Comparison of ENCODE assay signal across 12 cellular contexts in the genomic region with DNA sequence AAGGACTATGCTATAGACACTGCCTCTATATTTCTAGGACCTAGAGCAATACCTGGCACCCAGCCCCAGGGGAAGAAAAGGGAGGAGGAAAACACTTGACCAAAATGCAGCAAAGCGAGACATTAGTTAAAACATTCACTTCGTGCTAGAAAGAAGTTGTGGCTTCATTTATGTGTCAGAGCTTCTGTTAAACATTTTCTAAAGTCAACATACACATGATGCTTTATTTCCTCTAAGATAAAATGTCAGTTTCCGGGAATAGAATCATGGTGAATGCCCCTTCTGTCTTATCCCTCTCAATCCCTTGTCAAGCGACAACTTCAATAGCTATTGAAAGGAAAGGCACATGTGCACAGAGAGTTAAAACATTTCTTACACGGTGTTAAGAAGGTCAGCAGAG.
DNase-seq lines count a peak whose midpoint lies in the region; ATAC-seq and TF ChIP-seq lines count a peak whose summit lies in the region.
"Had no signal": no experiment of that assay in that cellular context is flagged by ENCODE, and none has a peak within 500 bp of the region (broad histone marks: within the 10 kb centered on the region; RNA-seq: fewer than 3 reads in every experiment).

No MANE protein-coding gene starts in this region.

- H3K27ac Mint-ChIP-seq in activated CD8-positive, alpha-beta T cell treated with anti-CD3 and anti-CD28 coated beads, Interleukin-2, amount 10 ng/mL, durations not matched to agents 7 days and 5 days: no peak overlapping the region
- H3K27ac Mint-ChIP-seq: immature natural killer cell had no signal

- H3K36me3 ChIP-seq in PC-9 (ENCODE audit: low read depth): no peaks in the 10 kb centered on the region
- no peaks in the 10 kb centered on the region for H3K36me3 ChIP-seq in osteoblast (ENCODE audit: insufficient read depth, low read length)
- no peaks in the 10 kb centered on the region for H3K36me3 ChIP-seq in testis (ENCODE audit: low read depth, missing control alignments)
- H3K36me3 ChIP-seq: sigmoid colon had no signal

- TF ChIP-seq CTCF in PC-9 (conservative IDR thresholded peaks at IDR 0.05) (no peak), osteoblast (IDR thresholded peaks at IDR 0.05; ENCODE audit: extremely low read depth, low read depth, low read length) (no peak), testis (IDR thresholded peaks at IDR 0.05) (no peak)

- intact Hi-C loops in PC-9 (cut with micrococcal nuclease; ENCODE audit: unreplicated experiment): no loop called here
- intact Hi-C loops in testis (cut with DNase I; ENCODE audit: low total_unique reads): no loop called here

- H3K4me2 ChIP-seq in PC-9 (no peak overlapping the region), osteoblast (ENCODE audit: insufficient read depth, low read length) (no peak overlapping the region)

- H3K4me3 Mint-ChIP-seq in activated CD8-positive, alpha-beta T cell treated with anti-CD3 and anti-CD28 coated beads, Interleukin-2, amount 10 ng/mL, durations not matched to agents 7 days and 5 days: no peak overlapping the region
- H3K4me3 Mint-ChIP-seq: immature natural killer cell had no signal

- 52 to 60% methylated on average over 5 of the region's 5 CpGs for WGBS in testis, 2 donors

- no peaks in the 10 kb centered on the region for H3K4me1 Mint-ChIP-seq in activated CD8-positive, alpha-beta T cell treated with anti-CD3 and anti-CD28 coated beads, Interleukin-2, amount 10 ng/mL, durations not matched to agents 7 days and 5 days (ENCODE audit: low read depth)
- H3K4me1 Mint-ChIP-seq: immature natural killer cell had no signal

- DNase-seq in PC-9 (no peak), osteoblast (ENCODE audit: insufficient read length, low spot score, missing footprints) (no peak), NCI-H2081 treated with DMSO at 0.1 percent for 48 hours (lab: John Stamatoyannopoulos, UW) (no peak), testis (no peak)
- no peak for DNase-seq in activated CD8-positive, alpha-beta T cell treated with anti-CD3 and anti-CD28 coated beads, Interleukin-2, amount 10 ng/mL, durations not matched to agents 7 days and 5 days
- DNase-seq: immature natural killer cell, NCI-H524 treated with DMSO at 0.1 percent for 48 hours, Right ventricle myocardium superior, sigmoid colon had no signal

- H4K20me1 ChIP-seq in PC-9 (ENCODE audit: insufficient read depth) (no peaks in the 10 kb centered on the region), osteoblast (ENCODE audit: insufficient read depth, low read length) (no peaks in the 10 kb centered on the region)

- no peaks in the 10 kb centered on the region for H3K9me2 ChIP-seq in PC-9 (ENCODE audit: insufficient read depth)

- no TSS peak for BruUV-seq in PC-9 (replicated peaks; lab: Mats Ljungman, UMichigan)

- H3K4me3 ChIP-seq in PC-9: no peak overlapping the region
- no peak overlapping the region for H3K4me3 ChIP-seq in osteoblast (ENCODE audit: insufficient read depth, low read length)
- H3K4me3 ChIP-seq in testis: no peak overlapping the region
- H3K4me3 ChIP-seq: sigmoid colon had no signal

- CTCF ChIA-PET in PC-9 (lab: Charles Lee): no interaction called here
- CTCF ChIA-PET in activated CD8-positive, alpha-beta T cell treated with anti-CD3 and anti-CD28 coated beads, Interleukin-2, amount 10 ng/mL, durations not matched to agents 7 days and 5 days (lab: Charles Lee): no interaction called here

- H3K27me3 ChIP-seq in PC-9 (ENCODE audit: insufficient read depth, low read depth) (no peaks in the 10 kb centered on the region), osteoblast (ENCODE audit: insufficient read depth, low read length) (no peaks in the 10 kb centered on the region), testis (no peaks in the 10 kb centered on the region)
- H3K27me3 ChIP-seq: sigmoid colon had no signal

- H2AFZ ChIP-seq in PC-9 (0 out of 2 replicates have a peak overlapping the region, but pooled peaks have one; percentile 10), osteoblast (ENCODE audit: low read length) (peak overlapping the region; percentile 11)

- H3K9me3 Mint-ChIP-seq in activated CD8-positive, alpha-beta T cell treated with anti-CD3 and anti-CD28 coated beads, Interleukin-2, amount 10 ng/mL, durations not matched to agents 7 days and 5 days (ENCODE audit: insufficient read depth): no peaks in the 10 kb centered on the region

- H3K4me1 ChIP-seq in PC-9 (replicated peaks; ENCODE audit: insufficient read depth) (no peaks in the 10 kb centered on the region), osteoblast (ENCODE audit: insufficient read depth, low read length) (no peaks in the 10 kb centered on the region), testis (no peaks in the 10 kb centered on the region)

- no peaks in the 10 kb centered on the region for H3F3A ChIP-seq in PC-9 (ENCODE audit: insufficient read depth, low read depth)

- no peaks in the 10 kb centered on the region for H3K79me2 ChIP-seq in PC-9 (ENCODE audit: low read depth)
- no peaks in the 10 kb centered on the region for H3K79me2 ChIP-seq in osteoblast (ENCODE audit: insufficient read depth, low read length)

- H3K9me3 ChIP-seq in PC-9 (ENCODE audit: insufficient read depth, low read depth) (no peaks in the 10 kb centered on the region), osteoblast (ENCODE audit: low read depth, low read length) (no peaks in the 10 kb centered on the region), testis (no peaks in the 10 kb centered on the region)
- H3K9me3 ChIP-seq: sigmoid colon had no signal

- ATAC-seq in GM18873 (IDR thresholded peaks at IDR 0.05; ENCODE audit: low FRiP score, unreplicated experiment) (peak; percentile 70), HG02973 (IDR thresholded peaks at IDR 0.05; ENCODE audit: unreplicated experiment) (peak; percentile 65), HG02610 (IDR thresholded peaks at IDR 0.05; ENCODE audit: unreplicated experiment) (no peak)
- no peak for ATAC-seq in activated CD8-positive, alpha-beta T cell treated with anti-CD3 and anti-CD28 coated beads, Interleukin-2, amount 10 ng/mL, durations not matched to agents 7 days and 5 days

- no peaks in the 10 kb centered on the region for H3K36me3 Mint-ChIP-seq in activated CD8-positive, alpha-beta T cell treated with anti-CD3 and anti-CD28 coated beads, Interleukin-2, amount 10 ng/mL, durations not matched to agents 7 days and 5 days (ENCODE audit: low read depth)
- H3K36me3 Mint-ChIP-seq: immature natural killer cell had no signal

- POLR2A ChIA-PET in PC-9 (lab: Charles Lee; ENCODE audit: unreplicated experiment): no interaction called here
- POLR2A ChIA-PET in activated CD8-positive, alpha-beta T cell treated with anti-CD3 and anti-CD28 coated beads, Interleukin-2, amount 10 ng/mL, durations not matched to agents 7 days and 5 days (lab: Charles Lee): no interaction called here

- H3K27ac ChIP-seq in PC-9 (no peak overlapping the region), osteoblast (ENCODE audit: low read depth, low read length) (no peak overlapping the region), testis (no peak overlapping the region)
- H3K27ac ChIP-seq: sigmoid colon had no signal

- TF ChIP-seq POLR2A in testis (IDR thresholded peaks at IDR 0.05): no peak

- H3K27me3 Mint-ChIP-seq in activated CD8-positive, alpha-beta T cell treated with anti-CD3 and anti-CD28 coated beads, Interleukin-2, amount 10 ng/mL, durations not matched to agents 7 days and 5 days (ENCODE audit: low read depth): no peaks in the 10 kb centered on the region

Comparison
In these comparisons a context has a peak if more than half of its experiments do, and no peak if none do; other contexts are left out.
1. ATAC-seq: peak in GM18873 (single experiment) and HG02973 (single experiment); none in HG02610 (single experiment) and activated CD8-positive, alpha-beta T cell treated with anti-CD3 and anti-CD28 coated beads, Interleukin-2, amount 10 ng/mL, durations not matched to agents 7 days and 5 days (single experiment).